ENCODE assay signal across 1 cellular context in the genomic region with DNA sequence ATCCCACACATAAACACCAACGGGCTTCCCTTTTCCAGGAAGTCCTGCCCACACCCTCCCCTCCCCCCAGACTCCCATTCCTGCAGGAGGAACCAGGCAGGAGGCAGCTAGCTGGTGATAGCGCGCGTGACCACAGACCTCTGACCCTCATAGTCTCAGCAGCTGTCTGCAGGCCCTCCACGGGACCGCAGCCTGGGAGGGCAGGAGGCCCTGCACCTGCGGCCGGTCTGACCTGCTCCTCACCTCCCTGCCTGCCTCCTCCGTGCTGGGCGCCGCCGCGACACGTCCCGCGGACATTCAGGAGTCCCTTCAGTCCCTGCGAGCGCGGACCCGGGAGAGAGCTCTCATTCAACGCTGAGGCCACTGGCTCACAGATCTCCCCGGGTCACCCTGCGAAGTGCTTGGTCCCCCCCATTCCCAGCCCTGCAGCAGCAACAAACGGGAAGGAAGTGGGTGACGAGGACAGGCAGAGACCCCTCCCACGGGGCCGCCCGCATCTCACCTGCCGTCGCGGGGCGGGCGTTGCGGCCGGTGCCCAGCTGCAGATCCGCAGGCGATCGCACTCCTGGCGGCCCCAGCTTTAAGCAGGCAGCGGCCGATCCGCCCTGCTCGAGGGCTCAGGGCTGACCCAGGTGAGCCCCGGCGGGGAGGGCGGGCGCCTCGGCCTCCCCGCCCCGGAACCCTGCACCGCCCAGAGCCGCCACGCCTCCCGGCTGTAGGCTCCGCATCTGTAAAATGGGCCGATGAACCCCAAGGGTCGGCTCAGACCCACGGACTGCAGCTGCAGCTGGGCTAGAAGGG.
TF ChIP-seq lines count a peak whose summit lies in the region.

No MANE protein-coding gene starts in this region.

TF ChIP-seq in SK-N-SH, 30 proteins besides CTCF, POLR2A, EP300 and RAD21 (continued from another document):
- TF ChIP-seq, protein P1, sequence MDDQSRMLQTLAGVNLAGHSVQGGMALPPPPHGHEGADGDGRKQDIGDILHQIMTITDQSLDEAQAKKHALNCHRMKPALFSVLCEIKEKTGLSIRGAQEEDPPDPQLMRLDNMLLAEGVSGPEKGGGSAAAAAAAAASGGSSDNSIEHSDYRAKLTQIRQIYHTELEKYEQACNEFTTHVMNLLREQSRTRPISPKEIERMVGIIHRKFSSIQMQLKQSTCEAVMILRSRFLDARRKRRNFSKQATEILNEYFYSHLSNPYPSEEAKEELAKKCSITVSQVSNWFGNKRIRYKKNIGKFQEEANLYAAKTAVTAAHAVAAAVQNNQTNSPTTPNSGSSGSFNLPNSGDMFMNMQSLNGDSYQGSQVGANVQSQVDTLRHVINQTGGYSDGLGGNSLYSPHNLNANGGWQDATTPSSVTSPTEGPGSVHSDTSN (IDR thresholded peaks at IDR 0.05): no peak
